Comparison of ENCODE assay signal across 8 cellular contexts in genomic region chr10:7872041-7872442, GRCh38. TPM values are rescaled to one million over a fixed set of nuclear protein-coding genes. Genes with fewer than 3 reads are reported as not detected.
DNase-seq lines count a peak whose midpoint lies in the region; ATAC-seq, FAIRE-seq and TF ChIP-seq lines count a peak whose summit lies in the region.

No MANE protein-coding gene starts in this region.

- no peaks in the 10 kb centered on the region for H3K36me3 ChIP-seq in BE2C

- no peaks in the 10 kb centered on the region for H3K27me3 ChIP-seq in BE2C

- no peak for FAIRE-seq in GM12891 (lab: Jason Lieb, UNC)

- peak; percentile 56 for TF ChIP-seq CTCF in BE2C (IDR thresholded peaks at IDR 0.05; ENCODE audit: low read depth, low read length)
- TF ChIP-seq CTCF in GM12875 (IDR thresholded peaks at IDR 0.05; ENCODE audit: borderline replicate concordance, insufficient read depth, low read depth, low read length), result peak; percentile 30; the same call in 1 of the 2 replicates

- peaks cover 33% of the 10 kb centered on the region for H3K4me1 ChIP-seq in BE2C

- peak overlapping the region; percentile 40 to 60 for H3K4me3 Mint-ChIP-seq in effector memory CD8-positive, alpha-beta T cell
- H3K4me3 Mint-ChIP-seq in natural killer cell treated with Interleukin-12 subunit alpha and Interleukin-12 subunit beta and Interleukin-15 and Interleukin-18, amount 100 ng/mL, for 72 hours, result peak overlapping the region; percentile 50

- no peaks in the 10 kb centered on the region for H3K27me3 Mint-ChIP-seq in effector memory CD8-positive, alpha-beta T cell
- H3K27me3 Mint-ChIP-seq in natural killer cell treated with Interleukin-12 subunit alpha and Interleukin-12 subunit beta and Interleukin-15 and Interleukin-18, amount 100 ng/mL, for 72 hours, result no peaks in the 10 kb centered on the region

- peaks cover 10 to 18% of the 10 kb centered on the region in 2 donors for H3K4me1 Mint-ChIP-seq in effector memory CD8-positive, alpha-beta T cell (ENCODE audit: low read depth in 2 of 2)
- peaks cover 9 to 15% of the 10 kb centered on the region in 2 donors for H3K4me1 Mint-ChIP-seq in natural killer cell treated with Interleukin-12 subunit alpha and Interleukin-12 subunit beta and Interleukin-15 and Interleukin-18, amount 100 ng/mL, for 72 hours (ENCODE audit: low read depth in 2 of 2)

- H3K27ac Mint-ChIP-seq in effector memory CD8-positive, alpha-beta T cell, result no peak overlapping the region
- no peak overlapping the region for H3K27ac Mint-ChIP-seq in natural killer cell treated with Interleukin-12 subunit alpha and Interleukin-12 subunit beta and Interleukin-15 and Interleukin-18, amount 100 ng/mL, for 72 hours

- ATAC-seq in effector memory CD8-positive, alpha-beta T cell (replicated peaks), result no peak
- ATAC-seq in natural killer cell treated with Interleukin-12 subunit alpha and Interleukin-12 subunit beta and Interleukin-15 and Interleukin-18, amount 100 ng/mL, for 72 hours, result no peak
- no peak for ATAC-seq in GM18520 (IDR thresholded peaks at IDR 0.05; ENCODE audit: unreplicated experiment)

- H3K4me3 ChIP-seq in BE2C (ENCODE audit: low read depth, low read length), result peak overlapping the region; percentile 48
- peak overlapping the region; percentile 6 for H3K4me3 ChIP-seq in GM12875 (ENCODE audit: low read depth, low read length)

- H3K9me3 ChIP-seq in BE2C, result no peaks in the 10 kb centered on the region

- no peaks in the 10 kb centered on the region for H3K36me3 Mint-ChIP-seq in effector memory CD8-positive, alpha-beta T cell (ENCODE audit: insufficient read depth)
- no peaks in the 10 kb centered on the region for H3K36me3 Mint-ChIP-seq in natural killer cell treated with Interleukin-12 subunit alpha and Interleukin-12 subunit beta and Interleukin-15 and Interleukin-18, amount 100 ng/mL, for 72 hours

- no peaks in the 10 kb centered on the region for H3K9me3 Mint-ChIP-seq in effector memory CD8-positive, alpha-beta T cell
- no peaks in the 10 kb centered on the region for H3K9me3 Mint-ChIP-seq in natural killer cell treated with Interleukin-12 subunit alpha and Interleukin-12 subunit beta and Interleukin-15 and Interleukin-18, amount 100 ng/mL, for 72 hours

- no peak for TF ChIP-seq POLR2A in GM12891 (IDR thresholded peaks at IDR 0.05; ENCODE audit: low read depth, low read length)

- DNase-seq in BE2C, result no peak
- DNase-seq in RKO (ENCODE audit: low spot score), result peak; percentile 65
- DNase-seq in effector memory CD8-positive, alpha-beta T cell, result peak in 1 of 3 experiments; percentile 4
- no peak for DNase-seq in natural killer cell treated with Interleukin-12 subunit alpha and Interleukin-12 subunit beta and Interleukin-15 and Interleukin-18, amount 100 ng/mL, for 72 hours (ENCODE audit: low spot score)
- no peak for DNase-seq in GM12891 (ENCODE audit: insufficient read length, low spot score)
- DNase-seq in NCI-H187 (lab: John Stamatoyannopoulos, UW), result no peak

TF ChIP-seq in GM12891, 5 proteins besides CTCF, POLR2A, EP300 and RAD21:
- TF ChIP-seq PAX5 (IDR thresholded peaks at IDR 0.05; ENCODE audit: insufficient read depth, low read length, severe bottlenecking) (no peak), POLR2AphosphoS5 (IDR thresholded peaks at IDR 0.05; ENCODE audit: low read depth, low read length) (no peak)

RNA-seq across cellular contexts. Expression of gene TAF3, which starts 53.7 kb away (rescaled TPM):
- 10.1 TPM for polyA plus RNA-seq in BE2C (2012; ENCODE audit: insufficient read depth, insufficient read length, low read depth)
- total RNA-seq in natural killer cell treated with Interleukin-12 subunit alpha and Interleukin-12 subunit beta and Interleukin-15 and Interleukin-18, amount 100 ng/mL, for 72 hours, result 10 to 100 TPM; 15.6 to 20.0 TPM
- polyA plus RNA-seq in GM12891 (2012; ENCODE audit: low read depth, missing spikeins), result 3.3 TPM
